8 cellular contexts compared by ENCODE assay signal in the genomic region with DNA sequence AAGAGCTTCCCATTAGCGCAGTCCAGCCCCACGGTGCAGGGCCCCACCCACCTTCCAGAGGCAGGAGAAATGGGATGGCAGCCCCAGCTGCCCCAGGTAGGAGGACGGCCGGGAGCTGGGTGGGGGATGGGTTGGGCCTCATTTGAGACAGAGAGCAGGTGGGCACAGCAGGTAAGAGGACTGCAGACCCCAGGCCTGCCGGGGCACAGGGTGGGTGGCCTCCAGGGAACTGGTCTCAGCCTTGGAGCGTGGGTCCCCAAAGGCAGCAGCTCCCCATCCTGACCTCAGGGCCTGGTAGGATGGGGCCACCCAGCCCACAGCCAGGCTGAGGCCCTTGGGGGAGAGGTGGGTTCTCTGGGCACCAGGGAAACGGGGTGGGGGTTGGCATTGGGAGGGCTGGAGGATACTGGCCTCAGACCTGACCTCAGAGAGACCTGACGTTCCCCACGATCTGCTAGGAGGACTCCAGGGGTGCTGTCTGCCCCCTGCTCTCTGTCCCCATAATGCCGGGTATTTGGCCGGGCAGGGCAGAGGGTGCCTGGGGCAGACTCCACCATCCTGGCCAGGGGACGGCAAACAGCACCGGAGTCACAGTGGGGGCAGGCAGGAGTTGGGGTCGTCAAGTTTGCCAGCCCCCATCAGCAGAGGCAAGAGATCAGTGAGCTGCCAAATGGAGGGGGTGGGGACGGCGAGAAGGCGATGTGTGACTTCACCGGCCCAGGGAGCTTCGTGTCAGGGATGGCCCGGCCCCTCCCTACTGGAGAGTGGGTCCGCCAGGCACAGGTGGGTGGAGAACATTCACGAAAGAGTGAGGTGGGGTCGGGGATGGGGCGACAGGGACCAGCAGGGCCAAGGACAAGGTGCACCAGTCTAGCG. TPM values are rescaled to one million over a fixed set of nuclear protein-coding genes. Genes with fewer than 3 reads are reported as not detected.
"Had no signal": no experiment of that assay in that cellular context is flagged by ENCODE, and none has a peak within 500 bp of the region (broad histone marks: within the 10 kb centered on the region; RNA-seq: fewer than 3 reads in every experiment).

No MANE protein-coding gene starts in this region.

- H3K9ac ChIP-seq: GM23248 had no signal

- FAIRE-seq: H54, HTR-8/SVneo had no signal

- H3K4me3 ChIP-seq: GM23248 had no signal

- H3K27ac ChIP-seq: GM23248 had no signal

- H2AFZ ChIP-seq: GM23248 had no signal

- DNase-seq: GM23248, GOT3, HCEC 1CT, IMR-90, KBM-7 had no signal

RNA-seq across cellular contexts. Expression of gene QRFP, which starts 6.8 kb away (rescaled TPM):
- total RNA-seq: GM23248, HT-29, IMR-90 had no signal
- polyA plus RNA-seq: IMR-90 had no signal
